8 cellular contexts compared by ENCODE assay signal in genomic region chr5:138339086-138339456, GRCh38. TPM values are rescaled to one million over a fixed set of nuclear protein-coding genes. Genes with fewer than 3 reads are reported as not detected.
DNase-seq lines count a peak whose midpoint lies in the region; ATAC-seq, FAIRE-seq and TF ChIP-seq lines count a peak whose summit lies in the region.

No MANE protein-coding gene starts in this region.

- H3K9ac ChIP-seq in kidney (ENCODE audit: low read length in 2 of 2), result peak overlapping the region; percentile 97

- H3K27me3 ChIP-seq in cardiac muscle cell (no peaks in the 10 kb centered on the region), suprapubic skin (no peaks in the 10 kb centered on the region)

- no peak for TF ChIP-seq POLR2A in suprapubic skin (IDR thresholded peaks at IDR 0.05)

- no peak for ATAC-seq in GM21381 (IDR thresholded peaks at IDR 0.05; ENCODE audit: unreplicated experiment)

- FAIRE-seq in kidney (lab: Jason Lieb, UNC), result no peak

- intact Hi-C loops in cardiac septum (cut with DNase I) (loop anchor here (2.0 to 5.0 kb wide), 2 partner anchors 14 to 162 kb away; partner anchors contain the start of genes BRD8, KDM3B and KIF20A), kidney (cut with DNase I) (no loop called here)

- peak overlapping the region; percentile 100 for H3K27ac ChIP-seq in cardiac muscle cell
- H3K27ac ChIP-seq in angular gyrus (ENCODE audit: low read depth, low read length), result peak overlapping the region; percentile 100
- peak overlapping the region; percentile 99 for H3K27ac ChIP-seq in kidney (ENCODE audit: low read depth in 2 of 2, low read length in 2 of 2)
- H3K27ac ChIP-seq in suprapubic skin, result peak overlapping the region; percentile 96

- DNase-seq in cardiac muscle cell (ENCODE audit: low read depth in 1 of 2, low spot score in 1 of 2), result peak in 1 of 2 donors; percentile 32
- DNase-seq in cardiac septum (ENCODE audit: low spot score), result no peak
- DNase-seq in kidney, result no peak
- no peak for DNase-seq in suprapubic skin (ENCODE audit: low spot score in 2 of 2)
- DNase-seq in activated gamma-delta T cell treated with Interleukin-2 at 50 U/mL for 16 hours, result no peak
- DNase-seq in Kasumi-1 (lab: John Stamatoyannopoulos, UW), result no peak

- H3K36me3 ChIP-seq in cardiac muscle cell (peaks cover 15% of the 10 kb centered on the region), kidney (ENCODE audit: control insufficient read depth in 1 of 2, insufficient read depth in 2 of 2, low read length in 2 of 2) (peaks cover 5 to 6% of the 10 kb centered on the region in 2 donors), suprapubic skin (peaks cover 28% of the 10 kb centered on the region)

- H3K4me3 ChIP-seq in cardiac muscle cell (peak overlapping the region; percentile 79), kidney (ENCODE audit: low read length in 2 of 2) (peak overlapping the region; percentile 94 to 96), suprapubic skin (peak overlapping the region; percentile 83)

- H3K9me3 ChIP-seq in cardiac muscle cell (ENCODE audit: low read depth) (no peaks in the 10 kb centered on the region), kidney (ENCODE audit: control insufficient read depth in 1 of 2, low read length in 2 of 2) (no peaks in the 10 kb centered on the region), suprapubic skin (no peaks in the 10 kb centered on the region)

- 3% methylated on average over 8 of the region's 8 CpGs for WGBS in suprapubic skin

- H3K4me1 ChIP-seq in cardiac muscle cell (ENCODE audit: low read depth), result peaks cover 20% of the 10 kb centered on the region
- peaks cover 6 to 11% of the 10 kb centered on the region in 2 donors for H3K4me1 ChIP-seq in kidney (ENCODE audit: control insufficient read depth in 1 of 2, insufficient read depth in 1 of 2, low read depth in 1 of 2, low read length in 2 of 2)
- peaks cover 25% of the 10 kb centered on the region for H3K4me1 ChIP-seq in suprapubic skin

- TF ChIP-seq CTCF in cardiac muscle cell (IDR thresholded peaks at IDR 0.05; ENCODE audit: low read depth, low read length) (no peak), kidney (IDR thresholded peaks at IDR 0.05; ENCODE audit: borderline replicate concordance, extremely low read depth, insufficient read depth) (no peak), suprapubic skin (IDR thresholded peaks at IDR 0.05) (no peak)

- TF ChIP-seq EP300 in suprapubic skin (IDR thresholded peaks at IDR 0.05), result no peak

RNA-seq across cellular contexts. Expression of gene FAM53C, which starts 1.0 kb away (rescaled TPM):
- total RNA-seq in cardiac muscle cell (31.1 and 45.4 TPM in 2 replicates), cardiac septum (23.8 TPM), kidney (18.9 TPM), suprapubic skin (10 to 100 TPM; 18.1 to 31.1 (median 22.4) TPM)
- polyA plus RNA-seq in cardiac muscle cell (43.6 and 52.8 TPM in 2 replicates), kidney (ENCODE audit: insufficient read depth, low read depth, low replicate concordance) (8.1 TPM)

RNA-seq across cellular contexts. Expression of gene CDC25C, which starts 7.5 kb away (rescaled TPM):
- total RNA-seq in cardiac muscle cell, result 2.7 and 16.2 TPM in 2 replicates
- polyA plus RNA-seq in cardiac muscle cell, result 5.0 and 18.8 TPM in 2 replicates
- 0.19 TPM for total RNA-seq in cardiac septum
- 0.25 TPM for total RNA-seq in kidney
- polyA plus RNA-seq in kidney (ENCODE audit: insufficient read depth, low read depth, low replicate concordance), result not detected
- 1 to 10 TPM in 3 of 4 donors, under 1 TPM in 1; 0.38 to 1.6 (median 1.3) TPM for total RNA-seq in suprapubic skin

RNA-seq across cellular contexts. Expression of gene KDM3B, which starts 13.4 kb away (rescaled TPM):
- total RNA-seq in cardiac muscle cell (69.4 and 99.2 TPM in 2 replicates), cardiac septum (48.5 TPM), kidney (69.6 TPM), suprapubic skin (100 to 1,000 TPM in 1 of 4 donors, 10 to 100 TPM in 3; 49.1 to 112 (median 65.1) TPM)
- polyA plus RNA-seq in cardiac muscle cell (36.5 and 58.4 TPM in 2 replicates), kidney (ENCODE audit: insufficient read depth, low read depth, low replicate concordance) (18.5 TPM)
